In the genomic region with DNA sequence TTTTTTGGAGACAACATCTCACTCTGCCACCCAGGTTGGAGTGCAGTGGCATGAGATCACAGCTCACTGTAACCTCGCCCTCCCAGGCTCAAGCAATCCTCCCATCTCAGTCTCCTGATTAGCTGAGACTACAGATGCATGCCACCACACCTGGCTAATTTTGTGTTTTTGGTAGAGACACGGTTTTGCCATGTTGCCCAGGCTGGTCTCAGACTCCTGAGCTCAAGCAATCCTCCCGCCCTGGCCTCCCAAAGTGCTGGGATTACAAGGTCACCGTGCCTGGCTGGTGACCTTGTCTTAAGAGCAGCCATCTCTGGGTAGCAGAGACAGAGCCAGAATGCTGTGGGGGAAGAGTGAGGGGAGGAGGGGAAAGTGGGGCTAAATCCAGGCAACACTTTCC, we compare ENCODE assay signal across 1 cellular context.
TF ChIP-seq lines count a peak whose summit lies in the region.

No MANE protein-coding gene starts in this region.

TF ChIP-seq in A549, 52 proteins besides CTCF, POLR2A, EP300 and RAD21 (continued from another document):
- TF ChIP-seq, protein P1, sequence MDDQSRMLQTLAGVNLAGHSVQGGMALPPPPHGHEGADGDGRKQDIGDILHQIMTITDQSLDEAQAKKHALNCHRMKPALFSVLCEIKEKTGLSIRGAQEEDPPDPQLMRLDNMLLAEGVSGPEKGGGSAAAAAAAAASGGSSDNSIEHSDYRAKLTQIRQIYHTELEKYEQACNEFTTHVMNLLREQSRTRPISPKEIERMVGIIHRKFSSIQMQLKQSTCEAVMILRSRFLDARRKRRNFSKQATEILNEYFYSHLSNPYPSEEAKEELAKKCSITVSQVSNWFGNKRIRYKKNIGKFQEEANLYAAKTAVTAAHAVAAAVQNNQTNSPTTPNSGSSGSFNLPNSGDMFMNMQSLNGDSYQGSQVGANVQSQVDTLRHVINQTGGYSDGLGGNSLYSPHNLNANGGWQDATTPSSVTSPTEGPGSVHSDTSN (IDR thresholded peaks at IDR 0.05), result no peak
- TF ChIP-seq MAFK (IDR thresholded peaks at IDR 0.05; ENCODE audit: partially characterized antibody) (no peak), JUN (IDR thresholded peaks at IDR 0.05) (no peak), SMC3 (IDR thresholded peaks at IDR 0.05) (no peak), ZFP36 (IDR thresholded peaks at IDR 0.05; ENCODE audit: borderline replicate concordance, partially characterized antibody) (no peak), FOSL2 (IDR thresholded peaks at IDR 0.05) (no peak), FOSL2 (CRISPR knock-in tag; IDR thresholded peaks at IDR 0.05) (no peak), CBX8 (IDR thresholded peaks at IDR 0.05) (no peak), GATA3 (IDR thresholded peaks at IDR 0.05; ENCODE audit: borderline replicate concordance) (no peak), ESRRA (IDR thresholded peaks at IDR 0.05; ENCODE audit: borderline replicate concordance, low read length) (no peak), EHMT2 (IDR thresholded peaks at IDR 0.05; ENCODE audit: low read depth) (no peak), RNF2 (IDR thresholded peaks at IDR 0.05; ENCODE audit: borderline replicate concordance, low read depth) (no peak)
- TF ChIP-seq, protein P2, sequence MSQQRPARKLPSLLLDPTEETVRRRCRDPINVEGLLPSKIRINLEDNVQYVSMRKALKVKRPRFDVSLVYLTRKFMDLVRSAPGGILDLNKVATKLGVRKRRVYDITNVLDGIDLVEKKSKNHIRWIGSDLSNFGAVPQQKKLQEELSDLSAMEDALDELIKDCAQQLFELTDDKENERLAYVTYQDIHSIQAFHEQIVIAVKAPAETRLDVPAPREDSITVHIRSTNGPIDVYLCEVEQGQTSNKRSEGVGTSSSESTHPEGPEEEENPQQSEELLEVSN (IDR thresholded peaks at IDR 0.05; ENCODE audit: borderline replicate concordance, low read depth), result no peak
